In genomic region chr2:19356545-19357382, GRCh38 we compare ENCODE assay signal across 9 cellular contexts. TPM values are rescaled to one million over a fixed set of nuclear protein-coding genes. Genes with fewer than 3 reads are reported as not detected.
A peak's percentile ranks its signal among the peaks of the same experiment; 100 is the strongest.
DNase-seq lines count a peak whose midpoint lies in the region; ATAC-seq and TF ChIP-seq lines count a peak whose summit lies in the region.
"Had no signal": no experiment of that assay in that cellular context is flagged by ENCODE, and none has a peak within 500 bp of the region (broad histone marks: within the 10 kb centered on the region; RNA-seq: fewer than 3 reads in every experiment).

No MANE protein-coding gene starts in this region.

- ATAC-seq in WTC11: no peak
- no peak for ATAC-seq in gastrocnemius medialis
- ATAC-seq in GM19395 (IDR thresholded peaks at IDR 0.05; ENCODE audit: unreplicated experiment): no peak

- H3K4me3 ChIP-seq in left ventricle myocardium inferior (peak overlapping the region; percentile 78), gastrocnemius medialis (peak overlapping the region; percentile 71 to 88 (median 74)), MM.1S (ENCODE audit: low read length) (no peak overlapping the region)

- H3K36me3 Mint-ChIP-seq in WTC11: 0 out of 2 replicates have a peak, but pooled peaks cover 3% of the 10 kb centered on the region

- no peaks in the 10 kb centered on the region for H3K9me2 ChIP-seq in MM.1S (replicated peaks; ENCODE audit: insufficient read depth, low read length)

- H3K27me3 Mint-ChIP-seq in WTC11 (ENCODE audit: low read depth): peaks cover 99% of the 10 kb centered on the region

- no peaks in the 10 kb centered on the region for H3K9me3 Mint-ChIP-seq in WTC11

- POLR2A ChIA-PET in GM10248 (lab: Yijun Ruan, JAX): no interaction called here
- POLR2A ChIA-PET in WTC11 (lab: Charles Lee): no interaction called here

- no peaks in the 10 kb centered on the region; the same call in 1 of the 2 replicates for H3F3A ChIP-seq in MM.1S (ENCODE audit: insufficient read depth, low read length)

- H3K4me1 Mint-ChIP-seq in WTC11: peaks cover 51% of the 10 kb centered on the region

- peaks cover 94% of the 10 kb centered on the region for H3K27me3 ChIP-seq in left ventricle myocardium inferior (ENCODE audit: low read depth)
- peaks cover 0 to 30% (median 23%) of the 10 kb centered on the region in 3 donors for H3K27me3 ChIP-seq in gastrocnemius medialis
- H3K27me3 ChIP-seq in MM.1S (replicated peaks; ENCODE audit: insufficient read depth, low read length): peaks cover 79% of the 10 kb centered on the region

- no peak for TF ChIP-seq CTCF in GM10248 (IDR thresholded peaks at IDR 0.05; ENCODE audit: control extremely low read depth, extremely low read depth, low read depth, missing control alignments)
- TF ChIP-seq CTCF in WTC11 (IDR thresholded peaks at IDR 0.05): no peak
- no peak for TF ChIP-seq CTCF in left ventricle myocardium inferior (IDR thresholded peaks at IDR 0.05; ENCODE audit: borderline replicate concordance)
- TF ChIP-seq CTCF in gastrocnemius medialis (IDR thresholded peaks at IDR 0.05 in 4 of 5, conservative IDR thresholded peaks at IDR 0.05 in 1 of 5): no peak
- no peak for TF ChIP-seq CTCF in MM.1S (IDR thresholded peaks at IDR 0.05; ENCODE audit: low read length)

- H3K27ac Mint-ChIP-seq in WTC11: no peak overlapping the region

- no peak overlapping the region for H3K9ac ChIP-seq in MM.1S (ENCODE audit: low read length)

- intact Hi-C loops in left ventricle myocardium inferior (cut with micrococcal nuclease) (no loop called here), gastrocnemius medialis (cut with DNase I; ENCODE audit: low total_unique reads) (no loop called here)

- peak overlapping the region; percentile 79 for H3K27ac ChIP-seq in left ventricle myocardium inferior (replicated peaks)
- H3K27ac ChIP-seq in gastrocnemius medialis: peak overlapping the region in 3 of 4 donors; percentile 1 to 74 (median 30)
- no peak overlapping the region for H3K27ac ChIP-seq in MM.1S (ENCODE audit: low read length)

- DNase-seq in GM10248 (ENCODE audit: extremely low spot score) (peak; percentile 18), WTC11 (ENCODE audit: low spot score) (no peak), left ventricle myocardium inferior (no peak), gastrocnemius medialis (no peak), SKM-1 treated with dmso at 0.1 percent for 144 hours (lab: John Stamatoyannopoulos, UW; ENCODE audit: unreplicated experiment) (no peak), MM.1S (no peak), DMS 273 (lab: John Stamatoyannopoulos, UW; ENCODE audit: unreplicated experiment) (no peak)
- DNase-seq: NCI-H446 treated with DMSO at 0.1 percent for 48 hours had no signal

- no peaks in the 10 kb centered on the region for H3K79me2 ChIP-seq in MM.1S (ENCODE audit: low read length)

- no peak for TF ChIP-seq POLR2A in gastrocnemius medialis (IDR thresholded peaks at IDR 0.05)

- no peak overlapping the region for H3K4me2 ChIP-seq in MM.1S (ENCODE audit: low read depth, low read length)

- CTCF ChIA-PET in GM10248 (lab: Yijun Ruan, JAX) (interaction anchor here (1.4 kb wide), 2 partner anchors 10 to 11 kb away, joined by 3 to 6 read pairs; no protein-coding TSS in a partner anchor), WTC11 (lab: Charles Lee) (interaction anchor here (1.0 to 5.5 kb wide), 3 partner anchors 8 to 310 kb away, joined by 3 to 73 read pairs (median 9); no protein-coding TSS in a partner anchor)

- H3K36me3 ChIP-seq in left ventricle myocardium inferior: peaks cover 17% of the 10 kb centered on the region
- no peaks in the 10 kb centered on the region for H3K36me3 ChIP-seq in gastrocnemius medialis
- no peaks in the 10 kb centered on the region for H3K36me3 ChIP-seq in MM.1S (replicated peaks; ENCODE audit: insufficient read depth, low read length)

- H4K20me1 ChIP-seq in MM.1S (ENCODE audit: insufficient read depth, low read length): no peaks in the 10 kb centered on the region

- peaks cover 44% of the 10 kb centered on the region for H3K4me1 ChIP-seq in left ventricle myocardium inferior
- H3K4me1 ChIP-seq in gastrocnemius medialis: peaks cover 13 to 28% of the 10 kb centered on the region in 2 donors
- H3K4me1 ChIP-seq in MM.1S (ENCODE audit: low read length): peaks cover 6% of the 10 kb centered on the region; the same call in 1 of the 2 replicates

- in situ Hi-C loops in gastrocnemius medialis (cut with MboI; ENCODE audit: low sequenced_read_pairs in 4 of 4): loop anchor here (10.0 to 25.0 kb wide), 5 partner anchors 369 to 969 kb away; no protein-coding TSS in a partner anchor

- H3K4me3 Mint-ChIP-seq in WTC11: peak overlapping the region; percentile 69

- H2AFZ ChIP-seq in MM.1S (ENCODE audit: low read length): no peak overlapping the region

- no peaks in the 10 kb centered on the region for H3K9me3 ChIP-seq in left ventricle myocardium inferior (replicated peaks)
- H3K9me3 ChIP-seq in gastrocnemius medialis: no peaks in the 10 kb centered on the region
- H3K9me3 ChIP-seq in MM.1S (replicated peaks; ENCODE audit: insufficient read depth, low read length): no peaks in the 10 kb centered on the region

TF ChIP-seq in WTC11, 78 proteins besides CTCF, POLR2A, EP300 and RAD21 (continues in another document):
- TF ChIP-seq, protein P1, sequence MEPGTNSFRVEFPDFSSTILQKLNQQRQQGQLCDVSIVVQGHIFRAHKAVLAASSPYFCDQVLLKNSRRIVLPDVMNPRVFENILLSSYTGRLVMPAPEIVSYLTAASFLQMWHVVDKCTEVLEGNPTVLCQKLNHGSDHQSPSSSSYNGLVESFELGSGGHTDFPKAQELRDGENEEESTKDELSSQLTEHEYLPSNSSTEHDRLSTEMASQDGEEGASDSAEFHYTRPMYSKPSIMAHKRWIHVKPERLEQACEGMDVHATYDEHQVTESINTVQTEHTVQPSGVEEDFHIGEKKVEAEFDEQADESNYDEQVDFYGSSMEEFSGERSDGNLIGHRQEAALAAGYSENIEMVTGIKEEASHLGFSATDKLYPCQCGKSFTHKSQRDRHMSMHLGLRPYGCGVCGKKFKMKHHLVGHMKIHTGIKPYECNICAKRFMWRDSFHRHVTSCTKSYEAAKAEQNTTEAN (CRISPR knock-in tag; IDR thresholded peaks at IDR 0.05): no peak
- TF ChIP-seq SMAD4 (CRISPR knock-in tag; IDR thresholded peaks at IDR 0.05): no peak
- no peak for TF ChIP-seq NFE2L1 (CRISPR knock-in tag; IDR thresholded peaks at IDR 0.05)
- TF ChIP-seq, protein P2, sequence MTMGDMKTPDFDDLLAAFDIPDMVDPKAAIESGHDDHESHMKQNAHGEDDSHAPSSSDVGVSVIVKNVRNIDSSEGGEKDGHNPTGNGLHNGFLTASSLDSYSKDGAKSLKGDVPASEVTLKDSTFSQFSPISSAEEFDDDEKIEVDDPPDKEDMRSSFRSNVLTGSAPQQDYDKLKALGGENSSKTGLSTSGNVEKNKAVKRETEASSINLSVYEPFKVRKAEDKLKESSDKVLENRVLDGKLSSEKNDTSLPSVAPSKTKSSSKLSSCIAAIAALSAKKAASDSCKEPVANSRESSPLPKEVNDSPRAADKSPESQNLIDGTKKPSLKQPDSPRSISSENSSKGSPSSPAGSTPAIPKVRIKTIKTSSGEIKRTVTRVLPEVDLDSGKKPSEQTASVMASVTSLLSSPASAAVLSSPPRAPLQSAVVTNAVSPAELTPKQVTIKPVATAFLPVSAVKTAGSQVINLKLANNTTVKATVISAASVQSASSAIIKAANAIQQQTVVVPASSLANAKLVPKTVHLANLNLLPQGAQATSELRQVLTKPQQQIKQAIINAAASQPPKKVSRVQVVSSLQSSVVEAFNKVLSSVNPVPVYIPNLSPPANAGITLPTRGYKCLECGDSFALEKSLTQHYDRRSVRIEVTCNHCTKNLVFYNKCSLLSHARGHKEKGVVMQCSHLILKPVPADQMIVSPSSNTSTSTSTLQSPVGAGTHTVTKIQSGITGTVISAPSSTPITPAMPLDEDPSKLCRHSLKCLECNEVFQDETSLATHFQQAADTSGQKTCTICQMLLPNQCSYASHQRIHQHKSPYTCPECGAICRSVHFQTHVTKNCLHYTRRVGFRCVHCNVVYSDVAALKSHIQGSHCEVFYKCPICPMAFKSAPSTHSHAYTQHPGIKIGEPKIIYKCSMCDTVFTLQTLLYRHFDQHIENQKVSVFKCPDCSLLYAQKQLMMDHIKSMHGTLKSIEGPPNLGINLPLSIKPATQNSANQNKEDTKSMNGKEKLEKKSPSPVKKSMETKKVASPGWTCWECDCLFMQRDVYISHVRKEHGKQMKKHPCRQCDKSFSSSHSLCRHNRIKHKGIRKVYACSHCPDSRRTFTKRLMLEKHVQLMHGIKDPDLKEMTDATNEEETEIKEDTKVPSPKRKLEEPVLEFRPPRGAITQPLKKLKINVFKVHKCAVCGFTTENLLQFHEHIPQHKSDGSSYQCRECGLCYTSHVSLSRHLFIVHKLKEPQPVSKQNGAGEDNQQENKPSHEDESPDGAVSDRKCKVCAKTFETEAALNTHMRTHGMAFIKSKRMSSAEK (CRISPR knock-in tag; IDR thresholded peaks at IDR 0.05; ENCODE audit: borderline replicate concordance): no peak
- TF ChIP-seq ZMAT4 (CRISPR knock-in tag; IDR thresholded peaks at IDR 0.05): no peak
- TF ChIP-seq EMX1 (CRISPR knock-in tag; IDR thresholded peaks at IDR 0.05): no peak
- no peak for TF ChIP-seq ERG (CRISPR knock-in tag; IDR thresholded peaks at IDR 0.05)

RNA-seq across cellular contexts. Expression of gene OSR1, which starts 1.7 kb away (rescaled TPM):
- total RNA-seq in WTC11 (2021) (0.22 to 0.55 TPM (median 0.27 TPM) in 3 replicates), left ventricle myocardium inferior (2.7 TPM), gastrocnemius medialis (1 to 10 TPM in 3 of 4 donors, under 1 TPM in 1; 0.80 to 4.3 (median 3.3) TPM)
